ENCODE assay signal across 8 cellular contexts in the genomic region with DNA sequence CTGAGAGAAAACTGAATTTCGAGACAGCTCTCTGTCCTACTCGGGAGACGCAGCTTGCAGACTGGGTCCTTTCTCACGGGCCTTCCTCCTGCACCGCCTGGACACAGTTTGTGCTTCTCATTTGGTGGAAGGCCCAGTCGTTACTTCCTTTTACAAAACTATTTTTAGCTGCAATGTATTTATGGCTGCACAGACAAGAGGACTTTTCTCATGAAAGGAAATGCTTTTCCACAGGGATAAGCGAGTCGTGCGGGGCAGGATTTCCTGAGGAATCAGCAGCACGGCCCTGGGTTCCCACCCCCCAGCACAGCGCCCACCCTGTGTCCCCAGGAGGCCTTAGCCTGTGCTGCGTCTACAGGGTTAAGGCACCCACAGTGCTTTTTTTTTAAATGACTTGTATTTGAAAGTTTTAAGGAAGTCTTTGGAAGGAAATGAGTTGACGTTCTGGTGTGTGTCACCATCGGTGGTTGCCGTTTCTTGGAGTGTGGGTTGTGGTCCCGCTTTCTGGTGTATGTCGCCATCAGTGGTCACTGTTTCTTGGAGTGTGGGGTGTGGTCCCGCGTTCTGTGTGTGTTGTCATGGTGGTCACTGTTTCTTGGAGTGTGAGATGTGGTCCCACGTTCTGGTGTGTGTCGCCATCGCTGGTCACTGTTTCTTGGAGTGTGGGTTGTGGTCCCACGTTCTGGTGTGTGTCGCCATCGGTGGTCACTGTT. TPM values are rescaled to one million over a fixed set of nuclear protein-coding genes. Genes with fewer than 3 reads are reported as not detected.
DNase-seq lines count a peak whose midpoint lies in the region; ATAC-seq and TF ChIP-seq lines count a peak whose summit lies in the region.

No MANE protein-coding gene starts in this region.

- peaks cover 27% of the 10 kb centered on the region for H3K79me2 ChIP-seq in GM23338 (replicated peaks; ENCODE audit: insufficient read depth)

- peaks cover 25% of the 10 kb centered on the region for H3K4me1 ChIP-seq in CD8-positive, alpha-beta T cell (ENCODE audit: insufficient read depth, low read length)
- H3K4me1 ChIP-seq in mucosa of rectum (ENCODE audit: control insufficient read depth in 2 of 2, insufficient read depth in 2 of 2, low read length in 2 of 2) (peaks cover 43 to 47% of the 10 kb centered on the region in 2 donors), GM23338 (ENCODE audit: insufficient read depth) (no peaks in the 10 kb centered on the region)

- in situ Hi-C loops in brain microvascular endothelial cell (cut with HindIII; ENCODE audit: low pct_ligation_motif_present, low sequenced_read_pairs) = no loop called here

- no peaks in the 10 kb centered on the region; the same call in 1 of the 2 replicates for H4K20me1 ChIP-seq in GM23338 (replicated peaks; ENCODE audit: insufficient read depth)

- no peaks in the 10 kb centered on the region for H3K36me3 Mint-ChIP-seq in CD8-positive, alpha-beta T cell
- peaks cover 5% of the 10 kb centered on the region for H3K36me3 Mint-ChIP-seq in IgD-negative memory B cell
- no peaks in the 10 kb centered on the region for H3K36me3 Mint-ChIP-seq in GM23338 (ENCODE audit: low read depth)

- no peak overlapping the region for H3K4me2 ChIP-seq in GM23338

- no peaks in the 10 kb centered on the region for H3K9me3 ChIP-seq in CD8-positive, alpha-beta T cell (ENCODE audit: low read length)
- no peaks in the 10 kb centered on the region for H3K9me3 ChIP-seq in mucosa of rectum (ENCODE audit: control insufficient read depth in 2 of 2, low read length in 2 of 2)

- H3K27ac ChIP-seq in CD8-positive, alpha-beta T cell (ENCODE audit: low read depth, low read length) = no peak overlapping the region
- H3K27ac ChIP-seq in brain microvascular endothelial cell (peak overlapping the region; percentile 21), mucosa of rectum (ENCODE audit: low read depth in 2 of 2, low read length in 2 of 2) (peak overlapping the region; percentile 14 to 48), GM23338 (ENCODE audit: low read depth) (no peak overlapping the region)

- H3K4me3 Mint-ChIP-seq in CD8-positive, alpha-beta T cell = peak overlapping the region; percentile 57
- H3K4me3 Mint-ChIP-seq in IgD-negative memory B cell (peak overlapping the region; percentile 74 to 95 (median 82)), GM23338 (no peak overlapping the region)

- intact Hi-C loops in CD8-positive, alpha-beta T cell (cut with DNase I, micrococcal nuclease) = no loop called here

- no peak overlapping the region for H2AFZ ChIP-seq in GM23338

- H3K4me3 ChIP-seq in CD8-positive, alpha-beta T cell (ENCODE audit: low read depth, low read length) = no peak overlapping the region
- H3K4me3 ChIP-seq in brain microvascular endothelial cell (ENCODE audit: low read depth, low read length) (no peak overlapping the region), mucosa of rectum (ENCODE audit: low read length in 2 of 2) (peak overlapping the region in 1 of 2 donors; percentile 20), GM23338 (no peak overlapping the region)

- no peaks in the 10 kb centered on the region for H3F3A ChIP-seq in GM23338 (replicated peaks; ENCODE audit: low read depth)

- H3K9me3 Mint-ChIP-seq in CD8-positive, alpha-beta T cell = no peaks in the 10 kb centered on the region
- H3K9me3 Mint-ChIP-seq in IgD-negative memory B cell (no peaks in the 10 kb centered on the region), GM23338 (no peaks in the 10 kb centered on the region)

- H3K27me3 Mint-ChIP-seq in CD8-positive, alpha-beta T cell (ENCODE audit: low read depth) = no peaks in the 10 kb centered on the region
- H3K27me3 Mint-ChIP-seq in IgD-negative memory B cell (no peaks in the 10 kb centered on the region), GM23338 (ENCODE audit: insufficient read depth, low read depth, poor library complexity) (peaks cover 11% of the 10 kb centered on the region)

- no peaks in the 10 kb centered on the region for H3K36me3 ChIP-seq in CD8-positive, alpha-beta T cell (ENCODE audit: insufficient read depth, low read length)
- H3K36me3 ChIP-seq in brain microvascular endothelial cell (replicated peaks) = no peaks in the 10 kb centered on the region
- H3K36me3 ChIP-seq in mucosa of rectum (ENCODE audit: control insufficient read depth in 2 of 2, insufficient read depth in 2 of 2, low read length in 2 of 2) = no peaks in the 10 kb centered on the region
- no peaks in the 10 kb centered on the region for H3K36me3 ChIP-seq in GM23338 (ENCODE audit: insufficient read depth)

- no peaks in the 10 kb centered on the region for H3K27me3 ChIP-seq in CD8-positive, alpha-beta T cell (ENCODE audit: insufficient read depth, low read length)
- H3K27me3 ChIP-seq in brain microvascular endothelial cell (replicated peaks) (no peaks in the 10 kb centered on the region), mucosa of rectum (ENCODE audit: control insufficient read depth in 2 of 2, insufficient read depth in 2 of 2, low read length in 2 of 2) (no peaks in the 10 kb centered on the region), GM23338 (ENCODE audit: insufficient read depth) (no peaks in the 10 kb centered on the region)

- DNase-seq in CD8-positive, alpha-beta T cell = peak in 1 of 7 experiments; percentile 29
- DNase-seq in brain microvascular endothelial cell (peak; percentile 23), NCI-H146 (lab: John Stamatoyannopoulos, UW) (no peak), GM23338 (ENCODE audit: low spot score) (no peak), NCI-H524 (lab: John Stamatoyannopoulos, UW) (no peak)

- peaks cover 65% of the 10 kb centered on the region for H3K4me1 Mint-ChIP-seq in CD8-positive, alpha-beta T cell (ENCODE audit: low read depth)
- H3K4me1 Mint-ChIP-seq in IgD-negative memory B cell (peaks cover 23 to 50% (median 28%) of the 10 kb centered on the region in 3 donors), GM23338 (peaks cover 15% of the 10 kb centered on the region)

- no peaks in the 10 kb centered on the region for H3K9me2 ChIP-seq in GM23338 (ENCODE audit: insufficient read depth)

- peak overlapping the region; percentile 52 for H3K27ac Mint-ChIP-seq in CD8-positive, alpha-beta T cell
- H3K27ac Mint-ChIP-seq in IgD-negative memory B cell (peak overlapping the region; percentile 89 to 98 (median 96)), GM23338 (no peak overlapping the region)

- TF ChIP-seq CTCF in CD8-positive, alpha-beta T cell (IDR thresholded peaks at IDR 0.05) = no peak
- no peak for TF ChIP-seq CTCF in brain microvascular endothelial cell (IDR thresholded peaks at IDR 0.05; ENCODE audit: low read depth, low read length, missing control alignments)
- TF ChIP-seq CTCF in GM23338 (conservative IDR thresholded peaks at IDR 0.05; ENCODE audit: low read depth in 2 of 2) = no peak

- POLR2A ChIA-PET in CD8-positive, alpha-beta T cell (lab: Charles Lee) = no interaction called here

- CTCF ChIA-PET in CD8-positive, alpha-beta T cell (lab: Charles Lee) = interaction anchor here (0.6 to 1.3 kb wide), 2 partner anchors 47 to 49 kb away, joined by 4 to 6 read pairs; no protein-coding TSS in a partner anchor

- H3K9ac ChIP-seq in mucosa of rectum (ENCODE audit: low read depth in 1 of 2, low read length in 2 of 2) = no peak overlapping the region

- peak; percentile 45 for ATAC-seq in CD8-positive, alpha-beta T cell
- ATAC-seq in HG02885 (IDR thresholded peaks at IDR 0.05; ENCODE audit: poor library complexity, unreplicated experiment) (no peak), GM23338 (no peak)

TF ChIP-seq in GM23338, 12 proteins besides CTCF, POLR2A, EP300 and RAD21 (continues in another document):
- TF ChIP-seq, protein P1, sequence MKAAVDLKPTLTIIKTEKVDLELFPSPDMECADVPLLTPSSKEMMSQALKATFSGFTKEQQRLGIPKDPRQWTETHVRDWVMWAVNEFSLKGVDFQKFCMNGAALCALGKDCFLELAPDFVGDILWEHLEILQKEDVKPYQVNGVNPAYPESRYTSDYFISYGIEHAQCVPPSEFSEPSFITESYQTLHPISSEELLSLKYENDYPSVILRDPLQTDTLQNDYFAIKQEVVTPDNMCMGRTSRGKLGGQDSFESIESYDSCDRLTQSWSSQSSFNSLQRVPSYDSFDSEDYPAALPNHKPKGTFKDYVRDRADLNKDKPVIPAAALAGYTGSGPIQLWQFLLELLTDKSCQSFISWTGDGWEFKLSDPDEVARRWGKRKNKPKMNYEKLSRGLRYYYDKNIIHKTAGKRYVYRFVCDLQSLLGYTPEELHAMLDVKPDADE (IDR thresholded peaks at IDR 0.05) = no peak
- TF ChIP-seq POLR2AphosphoS5 (IDR thresholded peaks at IDR 0.05; ENCODE audit: low read depth) (no peak), ZNF114 (CRISPR knock-in tag; IDR thresholded peaks at IDR 0.05) (no peak), EZH2 (IDR thresholded peaks at IDR 0.05; ENCODE audit: low read depth, unreplicated experiment) (no peak), EZH2phosphoT487 (IDR thresholded peaks at IDR 0.05; ENCODE audit: unreplicated experiment) (no peak), NANOG (IDR thresholded peaks at IDR 0.05; ENCODE audit: borderline replicate concordance) (no peak), JUNB (IDR thresholded peaks at IDR 0.05; ENCODE audit: unreplicated experiment) (no peak), ZNF331 (CRISPR knock-in tag; IDR thresholded peaks at IDR 0.05; ENCODE audit: low read depth) (no peak), CREB1 (CRISPR knock-in tag; IDR thresholded peaks at IDR 0.05; ENCODE audit: low read depth) (no peak)

RNA-seq across cellular contexts. Expression of gene INPP5A, which starts 50.9 kb away (rescaled TPM):
- 10 to 100 TPM; 16.9 to 19.4 TPM for total RNA-seq in CD8-positive, alpha-beta T cell
- polyA plus RNA-seq in IgD-negative memory B cell (0.94 TPM), GM23338 (2016; fragmentation: Nextera tagmentation; extraction: Ambion mirVana) (5.6 and 5.9 TPM in 2 replicates)
- 40.6 and 42.5 TPM in 2 replicates for total RNA-seq in GM23338 (2014; rRNA removed; shearing (Covaris generic))

Comparison
In these comparisons a context has a peak if more than half of its experiments do, and no peak if none do; other contexts are left out.
1. H3K27ac ChIP-seq: peak in brain microvascular endothelial cell (single experiment) and mucosa of rectum (2 of 2); none in CD8-positive, alpha-beta T cell (single experiment) and GM23338 (single experiment).